ENCODE assay signal across 15 cellular contexts in genomic region chr5:125093776-125094175, GRCh38.
DNase-seq lines count a peak whose midpoint lies in the region; ATAC-seq and TF ChIP-seq lines count a peak whose summit lies in the region.
"Had no signal": no experiment of that assay in that cellular context is flagged by ENCODE, and none has a peak within 500 bp of the region (broad histone marks: within the 10 kb centered on the region; RNA-seq: fewer than 3 reads in every experiment).

No MANE protein-coding gene starts in this region.

- H3K4me2 ChIP-seq in PC-3 (ENCODE audit: low read length) = no peak overlapping the region

- peak overlapping the region; percentile 64 for H2AFZ ChIP-seq in PC-3 (ENCODE audit: low read length)

- POLR2A ChIA-PET in PC-3 (lab: Charles Lee; ENCODE audit: unreplicated experiment) = no interaction called here

- BruUV-seq in PC-3 (replicated peaks; lab: Mats Ljungman, UMichigan) = no TSS peak

- H3K9me2 ChIP-seq in PC-3 (replicated peaks; ENCODE audit: low read length) = no peaks in the 10 kb centered on the region

- no peak for TF ChIP-seq POLR2A in erythroblast (IDR thresholded peaks at IDR 0.05; ENCODE audit: low read length)

- peak; percentile 10 for DNase-seq in Caki2 (ENCODE audit: low read depth)
- peak; percentile 72 for DNase-seq in PC-3
- DNase-seq in epithelial cell of esophagus (ENCODE audit: low read depth) = peak; percentile 86
- DNase-seq in NCI-H2107 treated with DMSO at 0.1 percent for 48 hours (lab: John Stamatoyannopoulos, UW; ENCODE audit: unreplicated experiment) = no peak
- no peak for DNase-seq in NCI-H2081 (lab: John Stamatoyannopoulos, UW)
- no peak for DNase-seq in erythroblast (lab: John Stamatoyannopoulos, UW)
- DNase-seq in stimulated activated CD4-positive, alpha-beta T cell treated with anti-CD3 and anti-CD28 coated beads, Interleukin-4, amount 100 ng/mL, for 1 hour = no peak
- DNase-seq: activated effector memory CD4-positive, alpha-beta T cell treated with anti-CD3 and anti-CD28 coated beads, Interleukin-2, amount 50 U/mL, for 16 hours; immature natural killer cell; NCI-H2029 treated with DMSO at 0.1 percent for 48 hours; SIG-M5; stimulated activated naive CD8-positive, alpha-beta T cell treated with anti-CD3 and anti-CD28 coated beads, Interleukin-15, Interleukin-2, amounts not matched to agents 100 U/mL and 50 U/mL, for 24 hours had no signal

- H3K4me3 ChIP-seq in PC-3 (ENCODE audit: low read length) = no peak overlapping the region
- H3K4me3 ChIP-seq in epithelial cell of esophagus (ENCODE audit: low read length) = no peak overlapping the region
- no peak overlapping the region for H3K4me3 ChIP-seq in mesodermal cell (ENCODE audit: extremely low read depth, insufficient read depth, low read length, poor library complexity, severe bottlenecking)
- H3K4me3 ChIP-seq: GM12878 had no signal

- no peaks in the 10 kb centered on the region for H3K36me3 ChIP-seq in PC-3 (ENCODE audit: low read depth, low read length)
- H3K36me3 ChIP-seq in mesodermal cell (ENCODE audit: control insufficient read depth, insufficient read depth, low read length) = no peaks in the 10 kb centered on the region

- H3K4me1 ChIP-seq in PC-3 (ENCODE audit: insufficient read depth, low read length) = peaks cover 17% of the 10 kb centered on the region
- H3K4me1 ChIP-seq in mesodermal cell (ENCODE audit: control insufficient read depth, insufficient read depth, low read length, poor library complexity, severe bottlenecking) = peaks cover 9% of the 10 kb centered on the region

- H3K27ac ChIP-seq in PC-3 (ENCODE audit: low read length) (peak overlapping the region; percentile 48), mesodermal cell (ENCODE audit: low read depth, low read length, severe bottlenecking) (peak overlapping the region; percentile 20)

- no peaks in the 10 kb centered on the region for H3K79me2 ChIP-seq in PC-3 (ENCODE audit: low read length)

- no peaks in the 10 kb centered on the region for H3K27me3 ChIP-seq in PC-3 (ENCODE audit: low read length)

- intact Hi-C loops in PC-3 (cut with micrococcal nuclease) = no loop called here

- H3K9me3 ChIP-seq in PC-3 (ENCODE audit: low read length) (no peaks in the 10 kb centered on the region; the same call in 1 of the 2 replicates), mesodermal cell (ENCODE audit: control insufficient read depth, low read length) (peaks cover 4% of the 10 kb centered on the region)

- H3K9ac ChIP-seq in PC-3 (ENCODE audit: low read length) = no peak overlapping the region

- WGBS in mesodermal cell (ENCODE audit: insufficient coverage in 2 of 2), 2 experiments = 76% methylated on average over 2 of the region's 3 CpGs; no CpG with 5 or more reads in 1 of the 2 experiments

- no peak for TF ChIP-seq CTCF in PC-3 (conservative IDR thresholded peaks at IDR 0.05; ENCODE audit: low read depth, low read length)
- no peak for TF ChIP-seq CTCF in epithelial cell of esophagus (IDR thresholded peaks at IDR 0.05; ENCODE audit: insufficient read depth, low read depth, low read length, missing control alignments)

- ATAC-seq in PC-3 = peak; percentile 74
- ATAC-seq: activated CD4-positive, CD25-positive, alpha-beta regulatory T cell treated with anti-CD3 and anti-CD28 coated beads, Interleukin-2, amount 50 U/mL, for 24 hours; GM12878; stimulated activated naive CD8-positive, alpha-beta T cell treated with anti-CD3 and anti-CD28 coated beads, Interleukin-15, Interleukin-2, amounts not matched to agents 100 U/mL and 50 U/mL, for 24 hours had no signal

- no peaks in the 10 kb centered on the region for H3F3A ChIP-seq in PC-3 (ENCODE audit: low read length, unreplicated experiment)

- in situ Hi-C loops in Caki2 (cut with HindIII; ENCODE audit: low pct_unique_long_range_greater_than_20kb, low sequenced_read_pairs) = no loop called here

- no peaks in the 10 kb centered on the region for H4K20me1 ChIP-seq in PC-3 (ENCODE audit: low read length)

- CTCF ChIA-PET in PC-3 (lab: Charles Lee) = interaction anchor here (0.6 kb wide), 1 partner anchor 245 kb away, joined by 4 read pairs; no protein-coding TSS in a partner anchor

Comparison
In these comparisons a context has a peak if more than half of its experiments do, and no peak if none do; other contexts are left out.
1. DNase-seq: peak in Caki2 (single experiment), PC-3 (single experiment) and epithelial cell of esophagus (single experiment); none in NCI-H2107 treated with DMSO at 0.1 percent for 48 hours (single experiment), NCI-H2081 (0 of 2), erythroblast (0 of 2) and stimulated activated CD4-positive, alpha-beta T cell treated with anti-CD3 and anti-CD28 coated beads, Interleukin-4, amount 100 ng/mL, for 1 hour (single experiment).